Comparison of ENCODE assay signal across 15 cellular contexts in the genomic region with DNA sequence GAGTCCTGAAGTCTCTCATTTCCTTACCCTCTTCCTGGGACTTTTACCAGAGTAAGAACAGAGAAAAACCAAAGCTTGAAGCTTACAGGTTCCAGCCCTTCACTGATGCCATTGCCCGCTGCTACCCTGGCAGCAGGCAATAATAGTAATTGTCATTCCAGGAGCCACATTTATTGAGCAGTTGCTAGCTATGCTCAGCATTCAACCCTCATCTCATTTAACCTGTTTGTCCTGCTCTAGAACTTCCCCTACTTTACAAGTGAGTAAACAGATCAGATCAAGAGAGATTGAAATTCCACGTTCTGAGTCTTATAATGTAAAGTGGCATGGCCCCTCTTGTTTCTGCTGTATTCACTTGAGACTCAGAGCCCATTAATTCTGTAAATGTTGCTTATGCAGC.
"Had no signal": no experiment of that assay in that cellular context is flagged by ENCODE, and none has a peak within 500 bp of the region (broad histone marks: within the 10 kb centered on the region; RNA-seq: fewer than 3 reads in every experiment).

No MANE protein-coding gene starts in this region.

- H3K36me3 ChIP-seq: suprapubic skin, upper lobe of right lung had no signal

- ATAC-seq: activated CD4-positive, CD25-positive, alpha-beta regulatory T cell treated with anti-CD3 and anti-CD28 coated beads, Interleukin-2, amount 50 U/mL, for 24 hours; activated naive CD8-positive, alpha-beta T cell treated with anti-CD3 and anti-CD28 coated beads, Interleukin-2, amount 50 U/mL, for 24 hours; effector memory CD8-positive, alpha-beta T cell; left lobe of liver; naive thymus-derived CD8-positive, alpha-beta T cell had no signal

- DNase-seq: activated CD4-positive, alpha-beta T cell treated with anti-CD3 and anti-CD28 coated beads, Interleukin-2, amount 50 U/mL, for 1 hour; activated naive CD4-positive, alpha-beta T cell; activated naive CD8-positive, alpha-beta T cell treated with anti-CD3 and anti-CD28 coated beads, Interleukin-2, amount 50 U/mL, for 24 hours; activated T-cell treated with anti-CD3 and anti-CD28 coated beads for 4 hours; aorta; dermis blood vessel endothelial cell; effector memory CD8-positive, alpha-beta T cell; mammary epithelial cell; naive thymus-derived CD8-positive, alpha-beta T cell; small intestine; upper lobe of right lung had no signal

- H3K27ac ChIP-seq: epithelial cell of prostate, suprapubic skin, upper lobe of right lung had no signal

- H3K9me3 ChIP-seq: suprapubic skin, upper lobe of right lung had no signal

- H3K4me3 ChIP-seq: suprapubic skin, upper lobe of right lung had no signal

- H3K4me1 ChIP-seq: suprapubic skin, upper lobe of right lung had no signal

- H3K27me3 ChIP-seq: suprapubic skin, upper lobe of right lung had no signal

- FAIRE-seq: small intestine had no signal
